Comparison of ENCODE assay signal across 8 cellular contexts in the genomic region with DNA sequence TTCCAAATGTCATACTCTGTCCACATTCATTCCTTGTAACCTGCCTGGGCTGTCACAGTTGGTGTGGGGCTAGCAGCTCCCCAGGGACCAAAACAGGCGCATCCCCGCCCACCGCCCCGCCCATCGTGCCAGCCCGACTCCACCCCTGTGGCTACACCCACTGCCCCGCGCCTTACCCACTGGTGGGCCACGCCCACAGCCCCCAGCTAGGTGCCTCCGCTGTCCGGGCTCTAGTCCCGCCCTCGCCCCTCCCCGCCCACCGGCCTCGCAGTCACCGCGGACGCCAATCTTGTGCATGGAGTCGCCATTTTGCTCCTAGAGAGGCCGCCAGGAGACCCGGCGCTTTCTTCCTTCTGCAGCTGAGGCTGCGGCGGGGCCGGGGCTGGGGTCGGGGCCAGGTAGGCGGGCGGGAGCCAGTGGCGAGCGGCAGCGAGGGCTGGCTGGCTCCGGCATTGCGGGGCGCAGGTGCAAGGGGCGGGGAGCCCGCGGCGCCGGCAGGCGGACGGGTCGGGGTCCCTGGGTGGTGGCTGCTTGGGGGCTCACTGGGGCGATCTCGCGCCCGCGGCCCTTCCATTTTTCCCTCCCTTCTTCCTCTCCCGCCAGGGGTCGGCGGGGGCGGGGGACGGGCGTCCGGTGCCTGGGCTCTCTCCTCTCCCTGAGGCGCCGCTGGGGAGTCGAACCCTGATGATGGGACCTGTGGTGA. TPM values are rescaled to one million over a fixed set of nuclear protein-coding genes. Genes with fewer than 3 reads are reported as not detected.
DNase-seq lines count a peak whose midpoint lies in the region; ATAC-seq and TF ChIP-seq lines count a peak whose summit lies in the region.

TSS of gene PRPSAP2 (plus strand) at position 268 of the 703 bp plus-strand sequence. CDS start 7,703 bp downstream, outside the sequence.

- H3K27ac ChIP-seq in CD4-positive, alpha-beta T cell (ENCODE audit: low read depth, low read length) = peak within 1 kb of the TSS; percentile 50
- H3K27ac ChIP-seq in HUES6 (ENCODE audit: low read depth, low read length) = peak within 1 kb of the TSS; percentile 97
- peak within 1 kb of the TSS; percentile 76 for H3K27ac ChIP-seq in effector memory CD4-positive, alpha-beta T cell (ENCODE audit: insufficient read depth, low read length, poor library complexity, severe bottlenecking)

- POLR2A ChIA-PET in CD4-positive, alpha-beta T cell (lab: Charles Lee) = interaction anchor here (0.7 to 2.4 kb wide), 8 partner anchors 41 to 520 kb away, joined by 3 to 17 read pairs (median 5); partner anchors contain the start of genes FAM83G and MAPK7

- H3K4me1 Mint-ChIP-seq in CD4-positive, alpha-beta T cell (ENCODE audit: low read depth) = peaks cover 55% of the 10 kb centered on the region
- H3K4me1 Mint-ChIP-seq in memory B cell = peaks cover 39% of the 10 kb centered on the region

- CTCF ChIA-PET in CD4-positive, alpha-beta T cell (lab: Charles Lee) = interaction anchor here (0.8 to 1.2 kb wide), 2 partner anchors 25 to 232 kb away, joined by 3 to 4 read pairs; no protein-coding TSS in a partner anchor

- no peaks in the 10 kb centered on the region for H3K27me3 Mint-ChIP-seq in CD4-positive, alpha-beta T cell
- no peaks in the 10 kb centered on the region for H3K27me3 Mint-ChIP-seq in memory B cell

- H3K4me3 Mint-ChIP-seq in CD4-positive, alpha-beta T cell = peak within 1 kb of the TSS; percentile 92
- H3K4me3 Mint-ChIP-seq in memory B cell = peak within 1 kb of the TSS; percentile 82

- no peak for TF ChIP-seq CTCF in CD4-positive, alpha-beta T cell (IDR thresholded peaks at IDR 0.05)

- no peaks in the 10 kb centered on the region for H3K9me3 Mint-ChIP-seq in CD4-positive, alpha-beta T cell
- H3K9me3 Mint-ChIP-seq in memory B cell = no peaks in the 10 kb centered on the region

- intact Hi-C loops in CD4-positive, alpha-beta T cell (cut with DNase I, micrococcal nuclease) = loop anchor here (2.0 to 5.0 kb wide), 2 partner anchors 43 to 149 kb away; no protein-coding TSS in a partner anchor

- peak; percentile 86 to 95 (median 94) for DNase-seq in CD4-positive, alpha-beta T cell
- peak; percentile 64 for DNase-seq in NT2/D1 (ENCODE audit: low read depth, low spot score)
- DNase-seq in activated CD8-positive, alpha-beta memory T cell treated with anti-CD3 and anti-CD28 coated beads for 48 hours (ENCODE audit: low read depth in 2 of 3, low spot score in 2 of 3) = peak; percentile 78 to 88 (median 85)
- DNase-seq in effector memory CD4-positive, alpha-beta T cell = peak; percentile 90 to 92 (median 91)
- peak; percentile 90 to 93 for DNase-seq in memory B cell (ENCODE audit: low spot score in 2 of 2)
- peak; percentile 87 to 95 (median 87) for DNase-seq in stimulated activated CD4-positive, alpha-beta T cell treated with anti-CD3 and anti-CD28 coated beads, TNF-alpha, amount 100 ng/mL, for 48 hours (ENCODE audit: low read depth in 3 of 3)

- H3K9ac ChIP-seq in HUES6 (ENCODE audit: low read length) = peak within 1 kb of the TSS; percentile 87
- H3K9ac ChIP-seq in NT2/D1 (ENCODE audit: insufficient read length, low read depth) = peak within 1 kb of the TSS; percentile 85

- H3K36me3 Mint-ChIP-seq in CD4-positive, alpha-beta T cell (ENCODE audit: low read depth) = peaks cover 6% of the 10 kb centered on the region
- H3K36me3 Mint-ChIP-seq in memory B cell = peaks cover 2% of the 10 kb centered on the region

- H3K4me3 ChIP-seq in HUES6 (ENCODE audit: low read depth, low read length) (peak within 1 kb of the TSS; percentile 87), NT2/D1 (ENCODE audit: insufficient read length, low read depth) (peak within 1 kb of the TSS; percentile 65)
- peak within 1 kb of the TSS; percentile 73 for H3K4me3 ChIP-seq in effector memory CD4-positive, alpha-beta T cell (ENCODE audit: insufficient read depth, low read depth, low read length, poor library complexity, severe bottlenecking)

- peaks cover 18% of the 10 kb centered on the region for H3K4me1 ChIP-seq in HUES6 (ENCODE audit: control insufficient read depth, insufficient read depth, low read length)
- peaks cover 2% of the 10 kb centered on the region for H3K4me1 ChIP-seq in NT2/D1 (ENCODE audit: insufficient read depth, insufficient read length)
- peaks cover 15% of the 10 kb centered on the region for H3K4me1 ChIP-seq in effector memory CD4-positive, alpha-beta T cell (ENCODE audit: control insufficient read depth, insufficient read depth, low read length, poor library complexity, severe bottlenecking)

- peak within 1 kb of the TSS; percentile 81 for H3K27ac Mint-ChIP-seq in CD4-positive, alpha-beta T cell
- H3K27ac Mint-ChIP-seq in memory B cell = peak within 1 kb of the TSS; percentile 93

- no peaks in the 10 kb centered on the region for H3K27me3 ChIP-seq in CD4-positive, alpha-beta T cell (ENCODE audit: control insufficient read depth, insufficient read depth, low read length)
- no peaks in the 10 kb centered on the region for H3K27me3 ChIP-seq in HUES6 (ENCODE audit: control insufficient read depth, insufficient read depth, low read length)
- no peaks in the 10 kb centered on the region for H3K27me3 ChIP-seq in NT2/D1 (ENCODE audit: insufficient read depth, insufficient read length)
- no peaks in the 10 kb centered on the region for H3K27me3 ChIP-seq in effector memory CD4-positive, alpha-beta T cell (replicated peaks; ENCODE audit: control insufficient read depth, insufficient read depth, low read length, poor library complexity, severe bottlenecking)

- no peaks in the 10 kb centered on the region for H3K9me3 ChIP-seq in CD4-positive, alpha-beta T cell (ENCODE audit: control insufficient read depth, low read length)
- H3K9me3 ChIP-seq in HUES6 (ENCODE audit: control insufficient read depth, insufficient read depth, low read depth, low read length) = no peaks in the 10 kb centered on the region
- no peaks in the 10 kb centered on the region for H3K9me3 ChIP-seq in NT2/D1 (ENCODE audit: insufficient read depth, low read length)
- no peaks in the 10 kb centered on the region for H3K9me3 ChIP-seq in effector memory CD4-positive, alpha-beta T cell (ENCODE audit: control insufficient read depth, low read length)

- peak; percentile 77 for ATAC-seq in CD4-positive, alpha-beta T cell (ENCODE audit: poor library complexity)
- ATAC-seq in GM21367 (IDR thresholded peaks at IDR 0.05; ENCODE audit: unreplicated experiment) (peak; percentile 29), memory B cell (ENCODE audit: low read depth) (peak; percentile 83)

- no peaks in the 10 kb centered on the region for H3K36me3 ChIP-seq in HUES6 (ENCODE audit: control insufficient read depth, insufficient read depth, low read length)
- H3K36me3 ChIP-seq in NT2/D1 (ENCODE audit: insufficient read depth, insufficient read length, low read length) = peaks cover 3% of the 10 kb centered on the region
- H3K36me3 ChIP-seq in effector memory CD4-positive, alpha-beta T cell (ENCODE audit: control insufficient read depth, insufficient read depth, low read length) = no peaks in the 10 kb centered on the region

RNA-seq across cellular contexts. Expression of gene PRPSAP2, which starts in this region (rescaled TPM):
- 10 to 100 TPM; 24.9 to 25.5 TPM for total RNA-seq in CD4-positive, alpha-beta T cell

Comparison
In these comparisons a context has a peak if more than half of its experiments do, and no peak if none do; other contexts are left out.
1. Peak in every context shown above with its lines: DNase-seq, ATAC-seq, H3K4me3 ChIP-seq and H3K27ac ChIP-seq.
2. ATAC-seq: peak in every context shown above with its lines; median percentile 83 in memory B cell; 77 in CD4-positive, alpha-beta T cell; 29 in GM21367.